12 cellular contexts compared by ENCODE assay signal in the genomic region with DNA sequence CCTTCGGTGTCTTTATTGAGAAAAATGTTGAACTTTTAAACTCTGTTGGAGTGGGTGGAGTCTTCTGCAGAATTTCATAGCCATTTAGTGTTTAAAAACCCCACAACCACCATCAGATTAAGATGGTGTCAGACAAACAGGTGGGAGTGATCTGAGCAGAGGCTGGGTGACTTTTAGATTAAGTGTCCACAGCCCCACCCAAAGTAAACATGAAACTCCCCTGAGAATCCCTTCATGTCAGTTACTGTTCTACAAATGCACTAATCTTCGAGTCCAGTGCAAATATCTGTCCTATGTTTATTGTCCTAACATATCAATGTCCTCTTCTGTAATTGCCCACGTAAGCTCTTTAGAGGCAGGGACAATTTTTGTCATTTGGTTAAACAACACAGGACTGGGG.
DNase-seq lines count a peak whose midpoint lies in the region; ATAC-seq lines count a peak whose summit lies in the region.
"Had no signal": no experiment of that assay in that cellular context is flagged by ENCODE, and none has a peak within 500 bp of the region (broad histone marks: within the 10 kb centered on the region; RNA-seq: fewer than 3 reads in every experiment).

No MANE protein-coding gene starts in this region.

- peak; percentile 47 to 67 for ATAC-seq in activated T-cell treated with anti-CD3 and anti-CD28 coated beads, Interleukin-2, amount 50 U/mL, for 72 hours (replicated peaks in 1 of 2)
- ATAC-seq in central memory CD8-positive, alpha-beta T cell (replicated peaks; ENCODE audit: extremely low read depth, poor library complexity, severe bottlenecking): no peak
- ATAC-seq in GM19455 (IDR thresholded peaks at IDR 0.05; ENCODE audit: unreplicated experiment): no peak
- ATAC-seq: left lung, psoas muscle had no signal

- H3K9me3 Mint-ChIP-seq in activated T-cell treated with anti-CD3 and anti-CD28 coated beads, Interleukin-2, amount 50 U/mL, for 72 hours: peaks cover 0 to 1% of the 10 kb centered on the region in 2 donors
- no peaks in the 10 kb centered on the region for H3K9me3 Mint-ChIP-seq in central memory CD8-positive, alpha-beta T cell
- H3K9me3 Mint-ChIP-seq in stimulated activated naive CD8-positive, alpha-beta T cell treated with anti-CD3 and anti-CD28 coated beads, Interleukin-15, Interleukin-2, amounts not matched to agents 100 ng/mL and 50 ng/mL, for 24 hours: peaks cover 13% of the 10 kb centered on the region

- no peak for DNase-seq in activated T-cell treated with anti-CD3 and anti-CD28 coated beads, Interleukin-2, amount 50 U/mL, for 72 hours
- DNase-seq in activated T-cell treated with anti-CD3 and anti-CD28 coated beads, Interleukin-2, amount 50 U/mL, for 48 hours: no peak
- DNase-seq in HuH-7.5 (ENCODE audit: low spot score): peak; percentile 61
- DNase-seq in central memory CD8-positive, alpha-beta T cell (ENCODE audit: low spot score in 2 of 2): no peak
- no peak for DNase-seq in nucleus accumbens (lab: John Stamatoyannopoulos, UW)
- DNase-seq: BE2C, left lung, NCI-H524 treated with DMSO at 0.1 percent for 48 hours, psoas muscle, SW 1271 had no signal

- peak overlapping the region; percentile 94 for H3K27ac Mint-ChIP-seq in activated T-cell treated with anti-CD3 and anti-CD28 coated beads, Interleukin-2, amount 50 U/mL, for 72 hours
- peak overlapping the region; percentile 52 for H3K27ac Mint-ChIP-seq in central memory CD8-positive, alpha-beta T cell (ENCODE audit: low read depth)
- H3K27ac Mint-ChIP-seq in stimulated activated naive CD8-positive, alpha-beta T cell treated with anti-CD3 and anti-CD28 coated beads, Interleukin-15, Interleukin-2, amounts not matched to agents 100 ng/mL and 50 ng/mL, for 24 hours: peak overlapping the region; percentile 85

- H3K27me3 Mint-ChIP-seq in activated T-cell treated with anti-CD3 and anti-CD28 coated beads, Interleukin-2, amount 50 U/mL, for 72 hours (ENCODE audit: low read depth): peaks cover 13% of the 10 kb centered on the region
- peaks cover 8% of the 10 kb centered on the region for H3K27me3 Mint-ChIP-seq in central memory CD8-positive, alpha-beta T cell
- peaks cover 6% of the 10 kb centered on the region for H3K27me3 Mint-ChIP-seq in stimulated activated naive CD8-positive, alpha-beta T cell treated with anti-CD3 and anti-CD28 coated beads, Interleukin-15, Interleukin-2, amounts not matched to agents 100 ng/mL and 50 ng/mL, for 24 hours

- H3K36me3 Mint-ChIP-seq in activated T-cell treated with anti-CD3 and anti-CD28 coated beads, Interleukin-2, amount 50 U/mL, for 72 hours (ENCODE audit: insufficient read depth in 2 of 2): peaks cover 5 to 10% of the 10 kb centered on the region in 2 donors
- no peaks in the 10 kb centered on the region for H3K36me3 Mint-ChIP-seq in central memory CD8-positive, alpha-beta T cell (ENCODE audit: insufficient read depth)
- H3K36me3 Mint-ChIP-seq in stimulated activated naive CD8-positive, alpha-beta T cell treated with anti-CD3 and anti-CD28 coated beads, Interleukin-15, Interleukin-2, amounts not matched to agents 100 ng/mL and 50 ng/mL, for 24 hours (ENCODE audit: low read depth): peaks cover 5% of the 10 kb centered on the region

- peak overlapping the region; percentile 62 to 84 for H3K4me3 Mint-ChIP-seq in activated T-cell treated with anti-CD3 and anti-CD28 coated beads, Interleukin-2, amount 50 U/mL, for 72 hours
- H3K4me3 Mint-ChIP-seq in central memory CD8-positive, alpha-beta T cell: no peak overlapping the region
- H3K4me3 Mint-ChIP-seq in stimulated activated naive CD8-positive, alpha-beta T cell treated with anti-CD3 and anti-CD28 coated beads, Interleukin-15, Interleukin-2, amounts not matched to agents 100 ng/mL and 50 ng/mL, for 24 hours: no peak overlapping the region

- peaks cover 43% of the 10 kb centered on the region for H3K4me1 Mint-ChIP-seq in activated T-cell treated with anti-CD3 and anti-CD28 coated beads, Interleukin-2, amount 50 U/mL, for 72 hours (ENCODE audit: low read depth)
- H3K4me1 Mint-ChIP-seq in central memory CD8-positive, alpha-beta T cell: peaks cover 10% of the 10 kb centered on the region
- H3K4me1 Mint-ChIP-seq in stimulated activated naive CD8-positive, alpha-beta T cell treated with anti-CD3 and anti-CD28 coated beads, Interleukin-15, Interleukin-2, amounts not matched to agents 100 ng/mL and 50 ng/mL, for 24 hours (ENCODE audit: low read depth): peaks cover 52% of the 10 kb centered on the region

Comparison
In these comparisons a context has a peak if more than half of its experiments do, and no peak if none do; other contexts are left out.
1. ATAC-seq: peak in activated T-cell treated with anti-CD3 and anti-CD28 coated beads, Interleukin-2, amount 50 U/mL, for 72 hours (2 of 2); none in central memory CD8-positive, alpha-beta T cell (single experiment) and GM19455 (single experiment).
2. H3K4me3 Mint-ChIP-seq: peak in activated T-cell treated with anti-CD3 and anti-CD28 coated beads, Interleukin-2, amount 50 U/mL, for 72 hours (2 of 2); none in central memory CD8-positive, alpha-beta T cell (single experiment) and stimulated activated naive CD8-positive, alpha-beta T cell treated with anti-CD3 and anti-CD28 coated beads, Interleukin-15, Interleukin-2, amounts not matched to agents 100 ng/mL and 50 ng/mL, for 24 hours (single experiment).
3. Peak in every context shown above with its lines, with median percentiles within 50 percentile points of each other: H3K27ac Mint-ChIP-seq.